Comparison of ENCODE assay signal across 9 cellular contexts in the genomic region with DNA sequence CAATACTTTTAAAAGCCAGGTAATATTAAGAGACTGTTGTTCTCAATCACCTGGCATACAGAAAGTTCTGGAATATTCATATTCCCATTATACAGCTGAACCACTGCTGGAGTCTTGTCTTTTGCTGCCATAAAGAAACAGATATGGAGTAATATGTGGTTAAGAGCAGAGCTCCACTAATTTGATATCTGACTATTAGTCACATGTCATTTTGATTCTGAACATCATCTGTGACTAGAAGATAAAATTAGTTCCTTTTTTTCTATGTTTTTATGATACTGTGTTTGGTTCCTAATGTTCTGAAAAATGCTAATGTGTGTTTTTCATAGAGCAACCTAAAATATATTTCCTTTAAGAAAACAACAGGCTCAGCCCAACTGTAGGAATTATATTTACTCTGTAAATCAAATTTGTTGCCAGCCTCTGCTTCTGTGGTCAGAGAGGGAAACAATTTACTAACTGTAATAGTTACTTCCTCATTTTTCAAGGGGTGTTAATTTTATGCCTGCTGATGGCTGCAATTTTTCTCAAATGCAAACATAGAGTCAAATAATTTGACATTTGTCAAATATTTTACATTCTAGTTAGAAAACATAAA. TPM values are rescaled to one million over a fixed set of nuclear protein-coding genes. Genes with fewer than 3 reads are reported as not detected.
DNase-seq lines count a peak whose midpoint lies in the region; ATAC-seq and TF ChIP-seq lines count a peak whose summit lies in the region.
"Had no signal": no experiment of that assay in that cellular context is flagged by ENCODE, and none has a peak within 500 bp of the region (broad histone marks: within the 10 kb centered on the region; RNA-seq: fewer than 3 reads in every experiment).

No MANE protein-coding gene starts in this region.

- peaks cover 0 to 5% of the 10 kb centered on the region in 2 donors for H3K36me3 Mint-ChIP-seq in CD4-positive, alpha-beta memory T cell

- ATAC-seq in GM19468 (IDR thresholded peaks at IDR 0.05; ENCODE audit: extremely low read depth, unreplicated experiment) (peak; percentile 25), HG03460 (IDR thresholded peaks at IDR 0.05; ENCODE audit: unreplicated experiment) (peak; percentile 42)

- no peaks in the 10 kb centered on the region for H3K27me3 ChIP-seq in CD4-positive, alpha-beta memory T cell (ENCODE audit: insufficient read depth, low read length)
- no peaks in the 10 kb centered on the region for H3K27me3 ChIP-seq in colonic mucosa

- H3K9ac ChIP-seq in colonic mucosa (ENCODE audit: low read depth in 2 of 2, low read length in 2 of 2) = no peak overlapping the region

- H3K4me1 ChIP-seq in CD4-positive, alpha-beta memory T cell (ENCODE audit: insufficient read depth, low read length) = peaks cover 35% of the 10 kb centered on the region
- H3K4me1 ChIP-seq in colonic mucosa = no peaks in the 10 kb centered on the region

- H3K4me3 ChIP-seq in CD4-positive, alpha-beta memory T cell (ENCODE audit: low read length in 2 of 2) = no peak overlapping the region
- H3K4me3 ChIP-seq in colonic mucosa = no peak overlapping the region

- POLR2A ChIA-PET in CD4-positive, alpha-beta memory T cell (lab: Charles Lee; ENCODE audit: partially characterized antibody) = interaction anchor here (1.0 to 7.9 kb wide), 8 partner anchors 12 to 296 kb away, joined by 3 to 172 read pairs (median 6); a partner anchor contains a TSS

- DNase-seq in CD4-positive, alpha-beta memory T cell = no peak
- DNase-seq in colonic mucosa (no peak), T1000 (lab: John Stamatoyannopoulos, UW) (no peak), COR-L47 (lab: John Stamatoyannopoulos, UW) (no peak), C1 segment of cervical spinal cord (lab: John Stamatoyannopoulos, UW) (no peak)
- DNase-seq in stimulated activated CD4-positive, alpha-beta T cell treated with anti-CD3 and anti-CD28 coated beads, Interleukin-2, amount 100 ng/mL, for 24 hours = no peak
- DNase-seq: activated T-cell treated with anti-CD3 and anti-CD28 coated beads, Interleukin-2, amount 50 U/mL, for 48 hours had no signal

- intact Hi-C loops in CD4-positive, alpha-beta memory T cell (cut with micrococcal nuclease) = no loop called here
- intact Hi-C loops in colonic mucosa (cut with DNase I) = no loop called here

- TF ChIP-seq CTCF in colonic mucosa (IDR thresholded peaks at IDR 0.05) = no peak

- no peak overlapping the region for H3K27ac ChIP-seq in CD4-positive, alpha-beta memory T cell (ENCODE audit: low read depth, low read length)
- H3K27ac ChIP-seq in colonic mucosa = peak overlapping the region; percentile 30

- H3K4me1 Mint-ChIP-seq in CD4-positive, alpha-beta memory T cell = peaks cover 21 to 43% (median 34%) of the 10 kb centered on the region in 4 donors

- H3K9me3 ChIP-seq in CD4-positive, alpha-beta memory T cell (ENCODE audit: control insufficient read depth in 1 of 2, low read length in 2 of 2) = no peaks in the 10 kb centered on the region
- no peaks in the 10 kb centered on the region for H3K9me3 ChIP-seq in colonic mucosa

- CTCF ChIA-PET in CD4-positive, alpha-beta memory T cell (lab: Charles Lee; ENCODE audit: partially characterized antibody) = interaction anchor here (0.6 to 3.2 kb wide), 7 partner anchors 33 to 212 kb away, joined by 3 to 24 read pairs (median 5); a partner anchor contains a TSS

- no peaks in the 10 kb centered on the region for H3K27me3 Mint-ChIP-seq in CD4-positive, alpha-beta memory T cell

- peak overlapping the region; percentile 17 to 94 (median 48) for H3K27ac Mint-ChIP-seq in CD4-positive, alpha-beta memory T cell

- no peak overlapping the region for H3K4me3 Mint-ChIP-seq in CD4-positive, alpha-beta memory T cell

- peaks cover 0 to 3% (median 0%) of the 10 kb centered on the region in 8 donors for H3K9me3 Mint-ChIP-seq in CD4-positive, alpha-beta memory T cell

- no peaks in the 10 kb centered on the region for H3K36me3 ChIP-seq in CD4-positive, alpha-beta memory T cell (ENCODE audit: insufficient read depth, low read length)
- no peaks in the 10 kb centered on the region for H3K36me3 ChIP-seq in colonic mucosa

RNA-seq across cellular contexts. Expression of a gene that starts 33.3 kb away (rescaled TPM):
- 1 to 10 TPM; 1.4 to 1.6 TPM for total RNA-seq in CD4-positive, alpha-beta memory T cell
- polyA plus RNA-seq in CD4-positive, alpha-beta memory T cell = under 1 TPM in 1 of 2 donors, not detected in 1; 0.78 TPM
- under 1 TPM; 0.22 to 0.29 TPM for total RNA-seq in colonic mucosa

RNA-seq across cellular contexts. Expression of a gene that starts 49.3 kb away (rescaled TPM):
- total RNA-seq in CD4-positive, alpha-beta memory T cell = 100 to 1,000 TPM; 114 to 118 TPM
- 10 to 100 TPM; 37.1 to 50.8 TPM for polyA plus RNA-seq in CD4-positive, alpha-beta memory T cell
- 100 to 1,000 TPM; 113 to 119 TPM for total RNA-seq in colonic mucosa
